ENCODE assay signal across 1 cellular context in the genomic region with DNA sequence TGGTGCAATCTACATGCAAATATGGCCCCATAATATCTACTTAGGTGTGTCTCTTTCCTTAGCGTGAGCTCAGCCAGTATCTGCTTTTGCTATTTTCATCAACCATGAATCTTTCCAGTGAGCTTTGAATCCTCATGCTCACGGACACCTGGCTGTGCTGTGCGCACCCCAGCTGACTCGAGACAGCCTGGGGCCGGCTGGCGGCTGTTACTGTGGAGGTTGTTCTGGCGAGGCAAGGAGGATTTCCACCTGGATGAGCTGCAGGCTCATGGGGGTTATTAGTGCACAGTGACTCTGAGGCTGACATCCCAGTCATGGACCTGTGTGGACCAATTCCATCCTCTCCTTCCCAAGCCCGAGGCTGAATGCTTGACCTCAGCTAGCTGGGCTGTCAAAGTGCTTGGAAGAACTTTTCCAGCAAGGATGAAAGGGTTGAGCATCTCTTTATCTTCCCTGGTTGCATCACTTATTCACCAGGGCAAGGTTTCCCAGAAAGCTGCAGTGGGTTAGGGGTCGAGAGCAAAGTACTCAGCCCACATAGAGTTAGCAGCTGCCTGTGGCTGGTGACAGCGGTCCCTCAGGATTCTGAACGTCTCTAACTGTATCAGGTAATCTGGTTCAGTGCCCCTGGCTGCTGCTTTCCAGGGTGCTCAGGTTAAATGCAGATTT.
TF ChIP-seq lines count a peak whose summit lies in the region.

No MANE protein-coding gene starts in this region.

TF ChIP-seq in H1, 55 proteins besides CTCF, POLR2A, EP300 and RAD21 (continued from another document):
- TF ChIP-seq MAX (IDR thresholded peaks at IDR 0.05) = no peak
TF ChIP-seq in H1: peak in this region for 1.
